16 cellular contexts compared by ENCODE assay signal in the genomic region with DNA sequence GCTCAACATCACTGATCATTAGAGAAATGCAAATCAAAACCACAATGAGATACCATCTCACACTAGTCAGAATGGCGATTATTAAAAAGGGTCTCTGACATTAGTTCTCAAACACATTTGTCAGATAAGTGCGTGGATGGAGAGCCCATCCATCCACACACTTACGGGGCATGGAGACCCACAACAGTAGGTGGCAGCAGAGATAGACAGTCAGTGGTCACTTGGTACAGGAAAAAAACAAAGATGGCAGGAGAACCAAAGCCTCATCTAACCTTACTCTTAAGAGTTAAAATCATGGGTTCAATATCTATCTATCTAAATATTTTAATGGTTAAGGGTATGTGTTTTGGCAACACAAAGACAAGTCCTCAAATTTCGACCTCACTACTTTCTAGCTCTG.
DNase-seq lines count a peak whose midpoint lies in the region; FAIRE-seq and TF ChIP-seq lines count a peak whose summit lies in the region.
"Had no signal": no experiment of that assay in that cellular context is flagged by ENCODE, and none has a peak within 500 bp of the region (broad histone marks: within the 10 kb centered on the region; RNA-seq: fewer than 3 reads in every experiment).

No MANE protein-coding gene starts in this region.

- no peaks in the 10 kb centered on the region for H3K79me2 ChIP-seq in OCI-LY3 (ENCODE audit: low read length)
- H3K79me2 ChIP-seq in H1 (ENCODE audit: control insufficient read depth in 1 of 2, insufficient read depth in 2 of 2, low read length in 2 of 2) = no peaks in the 10 kb centered on the region

- intact Hi-C loops in esophagus squamous epithelium (cut with DNase I) (no loop called here), Calu3 (cut with micrococcal nuclease; ENCODE audit: unreplicated experiment) (no loop called here)

- no peaks in the 10 kb centered on the region for H3K79me1 ChIP-seq in H1 (ENCODE audit: low read depth, low read length)

- H3K4me1 Mint-ChIP-seq in Calu3 (ENCODE audit: low read depth, unreplicated experiment) = peaks cover 22% of the 10 kb centered on the region

- no peaks in the 10 kb centered on the region for H3K27me3 Mint-ChIP-seq in Calu3 (ENCODE audit: unreplicated experiment)

- TF ChIP-seq CTCF in GM20000 (IDR thresholded peaks at IDR 0.05; ENCODE audit: extremely low read depth, missing control alignments) (peak; percentile 12), OCI-LY3 (IDR thresholded peaks at IDR 0.05; ENCODE audit: low read depth, low read length) (peak; percentile 44), H1 (IDR thresholded peaks at IDR 0.05; ENCODE audit: control extremely low read depth in 1 of 3, insufficient read depth in 1 of 3, low read depth in 1 of 3, low read length in 3 of 3) (peak; percentile 20 to 36 (median 34); a peak in 2 of 4 replicates), esophagus squamous epithelium (IDR thresholded peaks at IDR 0.05) (peak in 2 of 6 experiments; percentile 15 to 50), Calu3 (IDR thresholded peaks at IDR 0.05; ENCODE audit: unreplicated experiment) (no peak)

- POLR2A ChIA-PET in H1 (lab: Charles Lee; ENCODE audit: partially characterized antibody) = no interaction called here

- no peak overlapping the region for H2AK5ac ChIP-seq in H1 (ENCODE audit: low read depth, low read length)

- H3K27ac ChIP-seq in OCI-LY3 (ENCODE audit: low read length) (no peak overlapping the region), H1 (ENCODE audit: low read depth, low read length) (no peak overlapping the region), esophagus squamous epithelium (no peak overlapping the region), small intestine (ENCODE audit: low read depth in 1 of 2, low read length in 1 of 2) (no peak overlapping the region)
- H3K27ac ChIP-seq: ascending aorta, BLaER1 had no signal

- no peaks in the 10 kb centered on the region for H3K9me3 ChIP-seq in OCI-LY3 (ENCODE audit: insufficient read depth, low read length)
- H3K9me3 ChIP-seq in H1 (ENCODE audit: insufficient read depth in 2 of 2, low read depth in 1 of 2, low read length in 1 of 2) = no peaks in the 10 kb centered on the region
- H3K9me3 ChIP-seq in esophagus squamous epithelium = no peaks in the 10 kb centered on the region
- no peaks in the 10 kb centered on the region for H3K9me3 ChIP-seq in small intestine (ENCODE audit: control insufficient read depth, low read depth)
- H3K9me3 ChIP-seq: ascending aorta, BLaER1 had no signal

- no peaks in the 10 kb centered on the region for H3K36me3 Mint-ChIP-seq in Calu3 (ENCODE audit: insufficient read depth, unreplicated experiment)

- no peak overlapping the region for H2BK12ac ChIP-seq in H1 (ENCODE audit: low read depth, low read length)

- H3K18ac ChIP-seq in H1 (ENCODE audit: extremely low read depth, low read length) = no peak overlapping the region

- H3K9ac ChIP-seq in OCI-LY3 (ENCODE audit: low read length) (no peak overlapping the region), H1 (replicated peaks in 1 of 4; ENCODE audit: extremely low read depth in 1 of 4, low read depth in 3 of 4, low read length in 3 of 4) (no peak overlapping the region)
- H3K9ac ChIP-seq: BLaER1 had no signal

- no TSS peak for BruUV-seq in Calu3 (replicated peaks; lab: Mats Ljungman, UMichigan)

- peaks cover 5% of the 10 kb centered on the region for H3K9me3 Mint-ChIP-seq in Calu3 (ENCODE audit: low read depth, unreplicated experiment)

- H3K4me2 ChIP-seq in OCI-LY3 (ENCODE audit: low read length) (no peak overlapping the region), H1 (ENCODE audit: insufficient read depth in 1 of 2, low read depth in 2 of 2, low read length in 2 of 2) (no peak overlapping the region)
- H3K4me2 ChIP-seq: BLaER1 had no signal

- H3K4me3 ChIP-seq in OCI-LY3 (ENCODE audit: low read length) (no peak overlapping the region), H1 (ENCODE audit: extremely low read depth in 1 of 4, insufficient read depth in 2 of 4, low read depth in 3 of 4, low read length in 4 of 4) (no peak overlapping the region), esophagus squamous epithelium (no peak overlapping the region), small intestine (ENCODE audit: low read depth in 1 of 2, low read length in 2 of 2) (no peak overlapping the region)
- H3K4me3 ChIP-seq: ascending aorta, BLaER1, lung had no signal

- no peak for TF ChIP-seq EP300 in H1 (IDR thresholded peaks at IDR 0.05; ENCODE audit: borderline replicate concordance in 1 of 2, low read depth in 2 of 2, low read length in 2 of 2)

- no peaks in the 10 kb centered on the region for H3K23me2 ChIP-seq in H1 (ENCODE audit: low read depth, low read length)

- H2BK20ac ChIP-seq in H1 (ENCODE audit: low read length) = no peak overlapping the region

- TF ChIP-seq POLR2A in H1 (IDR thresholded peaks at IDR 0.05; ENCODE audit: control extremely low read depth in 1 of 2, low read depth in 2 of 2, low read length in 2 of 2) = no peak
- no peak for TF ChIP-seq POLR2A in esophagus squamous epithelium (IDR thresholded peaks at IDR 0.05)

- H3K23ac ChIP-seq in H1 (ENCODE audit: insufficient read length) = no peak overlapping the region

- peak; percentile 20 for DNase-seq in D341Med (ENCODE audit: low spot score)
- peak; percentile 2 for DNase-seq in GM20000 (ENCODE audit: low spot score)
- DNase-seq in H1 (ENCODE audit: low read depth in 1 of 2, low spot score in 2 of 2) = no peak
- no peak for DNase-seq in esophagus squamous epithelium (lab: John Stamatoyannopoulos, UW)
- DNase-seq in Calu3 = no peak
- no peak for DNase-seq in small intestine
- DNase-seq in NCI-H2196 treated with DMSO at 0.1 percent for 48 hours (lab: John Stamatoyannopoulos, UW; ENCODE audit: unreplicated experiment) = no peak
- DNase-seq: effector CD8-positive, alpha-beta T cell; GOT3; NCI-H1417 had no signal

- H3K56ac ChIP-seq in H1 (replicated peaks; ENCODE audit: insufficient read length, low read depth, low read length) = no peak overlapping the region

- H3K27me3 ChIP-seq in OCI-LY3 (ENCODE audit: low read depth, low read length) = no peaks in the 10 kb centered on the region
- no peaks in the 10 kb centered on the region for H3K27me3 ChIP-seq in H1 (replicated peaks in 1 of 4; ENCODE audit: control insufficient read depth in 3 of 4, extremely low read depth in 1 of 4, insufficient read depth in 3 of 4, low read length in 3 of 4)
- H3K27me3 ChIP-seq in esophagus squamous epithelium = no peaks in the 10 kb centered on the region
- H3K27me3 ChIP-seq in small intestine (ENCODE audit: control insufficient read depth in 2 of 2, insufficient read depth in 2 of 2, low read length in 2 of 2) = no peaks in the 10 kb centered on the region
- H3K27me3 ChIP-seq: ascending aorta, BLaER1 had no signal

- no peak for FAIRE-seq in H1 (lab: Jason Lieb, UNC)
- FAIRE-seq in small intestine (lab: Jason Lieb, UNC) = no peak

- H3K36me3 ChIP-seq in OCI-LY3 (replicated peaks; ENCODE audit: low read depth, low read length) (no peaks in the 10 kb centered on the region), H1 (ENCODE audit: control insufficient read depth in 2 of 4, insufficient read depth in 4 of 4, low read length in 3 of 4) (no peaks in the 10 kb centered on the region; a peak in 1 of 8 replicates), esophagus squamous epithelium (no peaks in the 10 kb centered on the region), small intestine (ENCODE audit: control insufficient read depth in 2 of 2, insufficient read depth in 2 of 2, low read length in 2 of 2) (no peaks in the 10 kb centered on the region)
- H3K36me3 ChIP-seq: ascending aorta, BLaER1 had no signal

- H2BK120ac ChIP-seq in H1 (replicated peaks; ENCODE audit: low read depth, low read length) = no peak overlapping the region

- H4K20me1 ChIP-seq in OCI-LY3 (ENCODE audit: insufficient read depth, low read length) (no peaks in the 10 kb centered on the region), H1 (replicated peaks in 1 of 2; ENCODE audit: control insufficient read depth in 1 of 2, insufficient read depth in 2 of 2, low read length in 2 of 2) (no peaks in the 10 kb centered on the region)
- H4K20me1 ChIP-seq: BLaER1 had no signal

- WGBS in H1 (ENCODE audit: extremely low coverage in 1 of 2, insufficient coverage in 1 of 2, insufficient read length in 1 of 2, insufficient replicate concordance in 2 of 2, low coverage in 1 of 2, low lambda C conversion rate in 2 of 2, missing lambda C conversion rate in 1 of 2), 2 experiments = 83% methylated on average over 4 of the region's 4 CpGs; no CpG with 5 or more reads in 1 of the 2 experiments
- 78 to 79% methylated on average over 4 of the region's 4 CpGs for WGBS in esophagus squamous epithelium, 2 donors
- 63 to 85% (median 70%) methylated on average over 4 of the region's 4 CpGs for WGBS in small intestine, 3 donors

- CTCF ChIA-PET in H1 (lab: Charles Lee; ENCODE audit: partially characterized antibody) (interaction anchor here (0.8 to 1.5 kb wide), 7 partner anchors 10 to 260 kb away, joined by 3 to 5 read pairs (median 4); no protein-coding TSS in a partner anchor), Calu3 (lab: Charles Lee) (no interaction called here)

- no peak overlapping the region for H3K14ac ChIP-seq in H1 (ENCODE audit: insufficient read length)

- no peak overlapping the region for H4K5ac ChIP-seq in H1 (ENCODE audit: insufficient read length, low read depth, low read length)

- peak overlapping the region; percentile 32; the same call in 1 of the 2 replicates for H2AFZ ChIP-seq in OCI-LY3 (ENCODE audit: low read depth, low read length)
- H2AFZ ChIP-seq in H1 (ENCODE audit: low read length) = no peak overlapping the region

- H4K91ac ChIP-seq in H1 (replicated peaks; ENCODE audit: insufficient read length, low read length) = no peak overlapping the region

- peak; percentile 53 to 59; a peak in 3 of 4 replicates for TF ChIP-seq RAD21 in H1 (IDR thresholded peaks at IDR 0.05 in 1 of 2, conservative IDR thresholded peaks at IDR 0.05 in 1 of 2; ENCODE audit: low read depth in 2 of 2, low read length in 2 of 2)

- no peak overlapping the region for H2BK5ac ChIP-seq in H1 (ENCODE audit: low read depth, low read length)

- no peak overlapping the region for H3K4me3 Mint-ChIP-seq in Calu3 (ENCODE audit: low read depth, unreplicated experiment)
- H3K4me3 Mint-ChIP-seq: neural crest cell; T-helper 1 cell treated with Interleukin-12 subunit alpha and Interleukin-12 subunit beta and Interleukin-4 antibody, amounts not matched to agents 30 μg/mL and 1 μg/mL, for 36 hours had no signal

- H3K4me1 ChIP-seq in OCI-LY3 (ENCODE audit: low read length) (no peaks in the 10 kb centered on the region), H1 (replicated peaks in 1 of 4; ENCODE audit: control insufficient read depth in 3 of 4, insufficient read depth in 4 of 4, low read length in 3 of 4) (peaks cover 0 to 2% (median 1%) of the 10 kb centered on the region in 4 experiments; a peak in 3 of 7 replicates), esophagus squamous epithelium (no peaks in the 10 kb centered on the region), small intestine (ENCODE audit: control insufficient read depth in 2 of 2, insufficient read depth in 1 of 2, low read depth in 1 of 2, low read length in 1 of 2) (no peaks in the 10 kb centered on the region)
- H3K4me1 ChIP-seq: ascending aorta, BLaER1 had no signal

- H2BK15ac ChIP-seq in H1 (ENCODE audit: low read length) = no peak overlapping the region

- no peak overlapping the region for H3K4ac ChIP-seq in H1 (replicated peaks; ENCODE audit: insufficient read length, low read depth, low read length)

- H3K27ac Mint-ChIP-seq in Calu3 (ENCODE audit: unreplicated experiment) = no peak overlapping the region
- H3K27ac Mint-ChIP-seq: T-helper 1 cell treated with Interleukin-12 subunit alpha and Interleukin-12 subunit beta and Interleukin-4 antibody, amounts not matched to agents 30 μg/mL and 1 μg/mL, for 36 hours had no signal

- no peak overlapping the region for H4K8ac ChIP-seq in H1 (ENCODE audit: extremely low read depth, insufficient read depth, low read length)

Comparison
In these comparisons a context has a peak if more than half of its experiments do, and no peak if none do; other contexts are left out.
1. DNase-seq: peak in D341Med (single experiment) and GM20000 (single experiment); none in H1 (0 of 2), esophagus squamous epithelium (single experiment), Calu3 (single experiment), small intestine (single experiment) and NCI-H2196 treated with DMSO at 0.1 percent for 48 hours (single experiment).